25 cellular contexts compared by ENCODE assay signal in genomic region chr2:127879899-127880298, GRCh38.
"Had no signal": no experiment of that assay in that cellular context is flagged by ENCODE, and none has a peak within 500 bp of the region (broad histone marks: within the 10 kb centered on the region; RNA-seq: fewer than 3 reads in every experiment).

No MANE protein-coding gene starts in this region.

- H3K27ac Mint-ChIP-seq: mesothelial cell of epicardium; natural killer cell; stimulated activated naive CD8-positive, alpha-beta T cell treated with anti-CD3 and anti-CD28 coated beads, Interleukin-15, Interleukin-2, amounts not matched to agents 100 ng/mL and 50 ng/mL, for 24 hours; type B pancreatic cell had no signal

- H3K9me3 ChIP-seq: left ventricle myocardium inferior, pancreas, prostate gland, sigmoid colon, spleen, suprapubic skin, thoracic aorta, tibial artery, uterus had no signal

- H3K27me3 ChIP-seq: pancreas, sigmoid colon, spleen, suprapubic skin, tibial artery, uterus had no signal

- H3K27ac ChIP-seq: left ventricle myocardium inferior, pancreas, prostate gland, sigmoid colon, spleen, suprapubic skin, thoracic aorta, tibial artery, uterus had no signal

- H3K9me3 Mint-ChIP-seq: mesothelial cell of epicardium; naive B cell; natural killer cell; stimulated activated effector memory CD8-positive, alpha-beta T cell treated with anti-CD3 and anti-CD28 coated beads, Interleukin-12 subunit alpha, Interleukin-12 subunit beta, amount 100 ng/mL, for 72 hours; stimulated activated naive CD8-positive, alpha-beta T cell treated with anti-CD3 and anti-CD28 coated beads, Interleukin-15, Interleukin-2, amounts not matched to agents 100 ng/mL and 50 ng/mL, for 24 hours; type B pancreatic cell had no signal

- H3K36me3 Mint-ChIP-seq: naive B cell, natural killer cell had no signal

- H3K4me3 ChIP-seq: left ventricle myocardium inferior, lung, pancreas, prostate gland, sigmoid colon, spleen, suprapubic skin, thoracic aorta, tibial artery, uterus had no signal

- ATAC-seq: natural killer cell; pancreas; right cardiac atrium; stimulated activated effector memory CD8-positive, alpha-beta T cell treated with anti-CD3 and anti-CD28 coated beads, Interleukin-12 subunit alpha, Interleukin-12 subunit beta, amount 100 ng/mL, for 72 hours had no signal

- FAIRE-seq: pancreas, small intestine had no signal

- H3K4me1 ChIP-seq: prostate gland had no signal

- H3K27me3 Mint-ChIP-seq: naive B cell; stimulated activated naive CD8-positive, alpha-beta T cell treated with anti-CD3 and anti-CD28 coated beads, Interleukin-15, Interleukin-2, amounts not matched to agents 100 ng/mL and 50 ng/mL, for 24 hours; type B pancreatic cell had no signal

- H3K4me3 Mint-ChIP-seq: mesothelial cell of epicardium; natural killer cell; stimulated activated effector memory CD8-positive, alpha-beta T cell treated with anti-CD3 and anti-CD28 coated beads, Interleukin-12 subunit alpha, Interleukin-12 subunit beta, amount 100 ng/mL, for 72 hours; stimulated activated naive CD8-positive, alpha-beta T cell treated with anti-CD3 and anti-CD28 coated beads, Interleukin-15, Interleukin-2, amounts not matched to agents 100 ng/mL and 50 ng/mL, for 24 hours; type B pancreatic cell had no signal

- DNase-seq: islet precursor cell; left ventricle myocardium inferior; mesendoderm; naive B cell; natural killer cell; nucleus accumbens; posterior cingulate gyrus; retina; right cardiac atrium; sigmoid colon; small intestine; spleen; stimulated activated CD4-positive, alpha-beta T cell treated with anti-CD3 and anti-CD28 coated beads, Interleukin-4, amount 100 ng/mL, for 24 hours; stimulated activated naive CD4-positive, alpha-beta T cell; tibial artery; uterus had no signal

- H3K36me3 ChIP-seq: pancreas, prostate gland, uterus had no signal
